ENCODE assay signal across 29 cellular contexts in the genomic region with DNA sequence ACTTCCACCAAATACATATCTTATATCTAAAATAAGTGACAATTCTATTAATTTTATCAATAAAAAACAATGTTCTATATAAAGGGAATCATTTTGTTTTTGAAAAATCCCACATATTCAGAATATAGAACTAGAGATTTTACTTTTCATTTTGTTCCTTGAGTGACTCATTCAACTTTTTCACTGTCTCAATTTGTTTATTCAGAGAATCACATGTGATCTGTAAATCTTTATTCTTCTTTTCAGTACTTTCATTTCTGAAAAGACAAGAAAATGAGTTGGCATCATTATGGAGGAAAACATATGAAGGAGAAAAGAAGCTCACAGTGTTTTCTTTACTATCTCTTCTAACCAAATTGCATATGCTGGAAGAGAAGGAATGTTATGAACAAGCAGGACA. TPM values are rescaled to one million over a fixed set of nuclear protein-coding genes. Genes with fewer than 3 reads are reported as not detected.
DNase-seq lines count a peak whose midpoint lies in the region; ATAC-seq, FAIRE-seq and TF ChIP-seq lines count a peak whose summit lies in the region.
"Had no signal": no experiment of that assay in that cellular context is flagged by ENCODE, and none has a peak within 500 bp of the region (broad histone marks: within the 10 kb centered on the region; RNA-seq: fewer than 3 reads in every experiment).

No MANE protein-coding gene starts in this region.

- H3K36me3 Mint-ChIP-seq in activated CD4-positive, alpha-beta T cell treated with anti-CD3 and anti-CD28 coated beads, Interleukin-2, amount 10 ng/mL, durations not matched to agents 24 days and 14 days (ENCODE audit: low read depth), result peaks cover 43% of the 10 kb centered on the region
- H3K36me3 Mint-ChIP-seq in progenitor cell of endocrine pancreas (ENCODE audit: insufficient read depth), result peaks cover 7% of the 10 kb centered on the region

- H3K4me1 Mint-ChIP-seq in activated CD4-positive, alpha-beta T cell treated with anti-CD3 and anti-CD28 coated beads, Interleukin-2, amount 10 ng/mL, durations not matched to agents 24 days and 14 days, result peaks cover 9% of the 10 kb centered on the region
- peaks cover 31% of the 10 kb centered on the region for H3K4me1 Mint-ChIP-seq in progenitor cell of endocrine pancreas (ENCODE audit: low read depth)
- H3K4me1 Mint-ChIP-seq: stimulated activated naive CD8-positive, alpha-beta T cell treated with anti-CD3 and anti-CD28 coated beads, Interleukin-15, amount 100 ng/mL, for 72 hours had no signal

- H3K9me3 Mint-ChIP-seq in activated CD4-positive, alpha-beta T cell treated with anti-CD3 and anti-CD28 coated beads, Interleukin-2, amount 10 ng/mL, durations not matched to agents 24 days and 14 days, result no peaks in the 10 kb centered on the region
- H3K9me3 Mint-ChIP-seq in progenitor cell of endocrine pancreas (ENCODE audit: low read depth), result no peaks in the 10 kb centered on the region
- H3K9me3 Mint-ChIP-seq: activated naive CD8-positive, alpha-beta T cell treated with anti-CD3 and anti-CD28 coated beads for 36 hours; CD4-positive, alpha-beta memory T cell; mesothelial cell of epicardium; naive thymus-derived CD4-positive, alpha-beta T cell; stimulated activated naive CD8-positive, alpha-beta T cell treated with anti-CD3 and anti-CD28 coated beads, Interleukin-15, amount 100 ng/mL, for 72 hours; T-helper 1 cell treated with Interleukin-12 subunit alpha and Interleukin-12 subunit beta and Interleukin-4 antibody, amounts not matched to agents 30 μg/mL and 1 μg/mL, for 36 hours had no signal

- H3K4me3 Mint-ChIP-seq in activated CD4-positive, alpha-beta T cell treated with anti-CD3 and anti-CD28 coated beads, Interleukin-2, amount 10 ng/mL, durations not matched to agents 24 days and 14 days, result no peak overlapping the region
- H3K4me3 Mint-ChIP-seq in progenitor cell of endocrine pancreas (ENCODE audit: low read depth), result no peak overlapping the region
- H3K4me3 Mint-ChIP-seq: activated CD8-positive, alpha-beta T cell treated with anti-CD3 and anti-CD28 coated beads, Interleukin-2, amount 10 ng/mL, durations not matched to agents 7 days and 5 days; activated naive CD8-positive, alpha-beta T cell treated with anti-CD3 and anti-CD28 coated beads for 36 hours; mesothelial cell of epicardium; naive thymus-derived CD4-positive, alpha-beta T cell; stimulated activated naive CD8-positive, alpha-beta T cell treated with anti-CD3 and anti-CD28 coated beads, Interleukin-15, amount 100 ng/mL, for 72 hours; T-helper 1 cell treated with Interleukin-12 subunit alpha and Interleukin-12 subunit beta and Interleukin-4 antibody, amounts not matched to agents 30 μg/mL and 1 μg/mL, for 36 hours had no signal

- DNase-seq in activated CD4-positive, alpha-beta T cell treated with anti-CD3 and anti-CD28 coated beads, Interleukin-2, amount 10 ng/mL, durations not matched to agents 24 days and 14 days, result no peak
- DNase-seq in activated CD4-positive, alpha-beta T cell treated with anti-CD3 and anti-CD28 coated beads, Interleukin-2, amount 50 U/mL, for 48 hours, result no peak
- DNase-seq in RCC 7860 (ENCODE audit: low spot score), result no peak
- peak; percentile 47 for DNase-seq in fibroblast of peridontal ligament (ENCODE audit: extremely low read depth)
- DNase-seq in progenitor cell of endocrine pancreas (ENCODE audit: low spot score, unreplicated experiment), result no peak
- DNase-seq in stimulated activated CD8-positive, alpha-beta memory T cell treated with anti-CD3 and anti-CD28 coated beads, Interleukin-4, amount 100 ng/mL, for 48 hours, result no peak
- no peak for DNase-seq in NK-92 treated with Interleukin-12 subunit alpha and Interleukin-12 subunit beta, amount 100 ng/mL, for 24 hours (lab: John Stamatoyannopoulos, UW)
- DNase-seq: 8988T; activated CD8-positive, alpha-beta T cell treated with anti-CD3 and anti-CD28 coated beads, Interleukin-2, amount 10 ng/mL, durations not matched to agents 7 days and 5 days; activated effector memory CD4-positive, alpha-beta T cell treated with anti-CD3 and anti-CD28 coated beads, Interleukin-2, amount 50 U/mL, for 16 hours; activated naive CD8-positive, alpha-beta T cell treated with anti-CD3 and anti-CD28 coated beads for 36 hours; AML-193; CD4-positive, alpha-beta memory T cell; foreskin keratinocyte; left lung; naive thymus-derived CD4-positive, alpha-beta T cell; NCI-H1048; NCI-H1694 treated with DMSO at 0.1 percent for 48 hours; NCI-H2171; NCI-H510A treated with DMSO at 0.1 percent for 48 hours; nucleus accumbens; stimulated activated naive CD8-positive, alpha-beta T cell treated with anti-CD3 and anti-CD28 coated beads, Interleukin-15, amount 100 ng/mL, for 72 hours; thyroid gland had no signal

- FAIRE-seq in RCC 7860 (lab: Jason Lieb, UNC), result peak; percentile 61
- FAIRE-seq: TTC549 had no signal

- peak overlapping the region; percentile 39 for H3K27ac Mint-ChIP-seq in activated CD4-positive, alpha-beta T cell treated with anti-CD3 and anti-CD28 coated beads, Interleukin-2, amount 10 ng/mL, durations not matched to agents 24 days and 14 days
- peak overlapping the region; percentile 51 for H3K27ac Mint-ChIP-seq in progenitor cell of endocrine pancreas
- H3K27ac Mint-ChIP-seq: activated CD8-positive, alpha-beta T cell treated with anti-CD3 and anti-CD28 coated beads, Interleukin-2, amount 10 ng/mL, durations not matched to agents 7 days and 5 days; activated naive CD8-positive, alpha-beta T cell treated with anti-CD3 and anti-CD28 coated beads for 36 hours; CD4-positive, alpha-beta memory T cell; mesothelial cell of epicardium; stimulated activated naive CD8-positive, alpha-beta T cell treated with anti-CD3 and anti-CD28 coated beads, Interleukin-15, amount 100 ng/mL, for 72 hours; T-helper 1 cell treated with Interleukin-12 subunit alpha and Interleukin-12 subunit beta and Interleukin-4 antibody, amounts not matched to agents 30 μg/mL and 1 μg/mL, for 36 hours had no signal

- intact Hi-C loops in activated CD4-positive, alpha-beta T cell treated with anti-CD3 and anti-CD28 coated beads, Interleukin-2, amount 10 ng/mL, durations not matched to agents 24 days and 14 days (cut with micrococcal nuclease), result loop anchor here (10.0 kb wide), 1 partner anchor 361 kb away; no protein-coding TSS in a partner anchor

- TF ChIP-seq CTCF in progenitor cell of endocrine pancreas (IDR thresholded peaks at IDR 0.05; ENCODE audit: unreplicated experiment), result no peak

- no peak for ATAC-seq in HG03457 (IDR thresholded peaks at IDR 0.05; ENCODE audit: unreplicated experiment)
- ATAC-seq: activated CD4-positive, CD25-positive, alpha-beta regulatory T cell treated with anti-CD3 and anti-CD28 coated beads, Interleukin-2, amount 50 U/mL, for 24 hours; activated CD8-positive, alpha-beta T cell treated with anti-CD3 and anti-CD28 coated beads, Interleukin-2, amount 10 ng/mL, durations not matched to agents 7 days and 5 days; foreskin keratinocyte; naive thymus-derived CD4-positive, alpha-beta T cell; stimulated activated naive CD8-positive, alpha-beta T cell treated with anti-CD3 and anti-CD28 coated beads, Interleukin-15, amount 100 ng/mL, for 72 hours had no signal

- no peaks in the 10 kb centered on the region for H3K27me3 Mint-ChIP-seq in activated CD4-positive, alpha-beta T cell treated with anti-CD3 and anti-CD28 coated beads, Interleukin-2, amount 10 ng/mL, durations not matched to agents 24 days and 14 days
- H3K27me3 Mint-ChIP-seq in progenitor cell of endocrine pancreas, result no peaks in the 10 kb centered on the region
- H3K27me3 Mint-ChIP-seq: activated naive CD8-positive, alpha-beta T cell treated with anti-CD3 and anti-CD28 coated beads for 36 hours; CD4-positive, alpha-beta memory T cell; naive thymus-derived CD4-positive, alpha-beta T cell; stimulated activated naive CD8-positive, alpha-beta T cell treated with anti-CD3 and anti-CD28 coated beads, Interleukin-15, amount 100 ng/mL, for 72 hours had no signal

RNA-seq across cellular contexts. Expression of a gene that starts 35.0 kb away (rescaled TPM):
- 48.3 and 58.3 TPM in 2 replicates for total RNA-seq in activated CD4-positive, alpha-beta T cell treated with anti-CD3 and anti-CD28 coated beads, Interleukin-2, amount 10 ng/mL, durations not matched to agents 24 days and 14 days
- 21.0 and 25.1 TPM in 2 replicates for total RNA-seq in progenitor cell of endocrine pancreas

RNA-seq across cellular contexts. Expression of a gene that starts 35.3 kb away (rescaled TPM):
- 4.1 and 4.7 TPM in 2 replicates for total RNA-seq in activated CD4-positive, alpha-beta T cell treated with anti-CD3 and anti-CD28 coated beads, Interleukin-2, amount 10 ng/mL, durations not matched to agents 24 days and 14 days
- total RNA-seq in progenitor cell of endocrine pancreas, result 33.4 and 33.6 TPM in 2 replicates

RNA-seq across cellular contexts. Expression of a gene that starts 43.8 kb away (rescaled TPM):
- 0.12 TPM in 1 of 2 replicates, not detected in the other for total RNA-seq in activated CD4-positive, alpha-beta T cell treated with anti-CD3 and anti-CD28 coated beads, Interleukin-2, amount 10 ng/mL, durations not matched to agents 24 days and 14 days
- 0.91 and 0.96 TPM in 2 replicates for total RNA-seq in progenitor cell of endocrine pancreas
- total RNA-seq: SK-MEL-5 had no signal
